Comparison of ENCODE assay signal across 10 cellular contexts in genomic region chr15:74431645-74432044, GRCh38. TPM values are rescaled to one million over a fixed set of nuclear protein-coding genes. Genes with fewer than 3 reads are reported as not detected.
A peak's percentile ranks its signal among the peaks of the same experiment; 100 is the strongest.
DNase-seq lines count a peak whose midpoint lies in the region; ATAC-seq and TF ChIP-seq lines count a peak whose summit lies in the region.
"Had no signal": no experiment of that assay in that cellular context is flagged by ENCODE, and none has a peak within 500 bp of the region (broad histone marks: within the 10 kb centered on the region; RNA-seq: fewer than 3 reads in every experiment).

No MANE protein-coding gene starts in this region.

- H2BK12ac ChIP-seq in trophoblast cell (ENCODE audit: low read length): no peak overlapping the region

- H3K9me3 ChIP-seq in Peyer's patch: no peaks in the 10 kb centered on the region
- peaks cover 5% of the 10 kb centered on the region for H3K9me3 ChIP-seq in trophoblast cell (ENCODE audit: insufficient read depth, low read depth, low read length)
- H3K9me3 ChIP-seq in MG63: no peaks in the 10 kb centered on the region
- H3K9me3 ChIP-seq: left lung had no signal

- H3K14ac ChIP-seq in trophoblast cell (ENCODE audit: low read length): no peak overlapping the region

- H3K4me2 ChIP-seq in trophoblast cell (ENCODE audit: low read length): peak overlapping the region; percentile 78

- peaks cover 27% of the 10 kb centered on the region for H3K27me3 Mint-ChIP-seq in dendritic cell treated with granulocyte-macrophage colony-stimulating factor and Interleukin-4, amounts not matched to agents 40 ng/mL and 50 ng/mL, for 4 days

- H3K4me1 ChIP-seq in Peyer's patch: peaks cover 0 to 29% (median 17%) of the 10 kb centered on the region in 4 donors
- H3K4me1 ChIP-seq in trophoblast cell (ENCODE audit: control insufficient read depth in 1 of 2, insufficient read depth in 2 of 2, low read length in 2 of 2): peaks cover 23 to 32% of the 10 kb centered on the region in 2 experiments

- peaks cover 11% of the 10 kb centered on the region for H3K36me3 Mint-ChIP-seq in dendritic cell treated with granulocyte-macrophage colony-stimulating factor and Interleukin-4, amounts not matched to agents 40 ng/mL and 50 ng/mL, for 4 days (ENCODE audit: low read depth)

- H3K79me2 ChIP-seq in trophoblast cell (ENCODE audit: control insufficient read depth, insufficient read depth, low read length, poor library complexity): peaks cover 29% of the 10 kb centered on the region

- ATAC-seq in GM18498 (IDR thresholded peaks at IDR 0.05; ENCODE audit: unreplicated experiment): no peak
- ATAC-seq: left lung had no signal

- peaks cover 26% of the 10 kb centered on the region for H3K79me1 ChIP-seq in trophoblast cell (ENCODE audit: low read length)

- DNase-seq in ELR (ENCODE audit: low read depth): peak; percentile 45
- peak in 2 of 3 donors; percentile 46 to 49 for DNase-seq in Peyer's patch
- DNase-seq in trophoblast cell: no peak
- DNase-seq in MG63: no peak
- no peak for DNase-seq in NCI-H82 treated with DMSO at 0.1 percent for 48 hours (lab: John Stamatoyannopoulos, UW; ENCODE audit: unreplicated experiment)
- no peak for DNase-seq in KG1 (lab: John Stamatoyannopoulos, UW)

- no peak overlapping the region for H2AFZ ChIP-seq in trophoblast cell (ENCODE audit: insufficient read depth, low read length, poor library complexity)

- peak overlapping the region in 2 of 4 donors; percentile 86 to 93 for H3K27ac ChIP-seq in Peyer's patch
- H3K27ac ChIP-seq in trophoblast cell (ENCODE audit: low read depth, low read length): no peak overlapping the region
- H3K27ac ChIP-seq: HL-60, left lung had no signal

- no peak overlapping the region for H2BK5ac ChIP-seq in trophoblast cell (ENCODE audit: low read depth, low read length, poor library complexity)

- peaks cover 86% of the 10 kb centered on the region for H3K4me1 Mint-ChIP-seq in dendritic cell treated with granulocyte-macrophage colony-stimulating factor and Interleukin-4, amounts not matched to agents 40 ng/mL and 50 ng/mL, for 4 days (ENCODE audit: low read depth)

- peak overlapping the region; percentile 17 for H3K18ac ChIP-seq in trophoblast cell (ENCODE audit: low read length)

- no peak overlapping the region for H3K9ac ChIP-seq in trophoblast cell (ENCODE audit: low read length)

- H2BK120ac ChIP-seq in trophoblast cell (ENCODE audit: insufficient read depth, low read length, poor library complexity): no peak overlapping the region

- no peak overlapping the region for H3K23ac ChIP-seq in trophoblast cell (ENCODE audit: low read length)

- WGBS in trophoblast cell (ENCODE audit: extremely low coverage, insufficient coverage, insufficient read length): no CpG with 5 or more reads among the region's 8 CpGs

- no peak overlapping the region for H2AK5ac ChIP-seq in trophoblast cell (ENCODE audit: low read length)

- peak overlapping the region; percentile 54 for H3K27ac Mint-ChIP-seq in dendritic cell treated with granulocyte-macrophage colony-stimulating factor and Interleukin-4, amounts not matched to agents 40 ng/mL and 50 ng/mL, for 4 days

- peak overlapping the region; percentile 82 for H3K4me3 Mint-ChIP-seq in dendritic cell treated with granulocyte-macrophage colony-stimulating factor and Interleukin-4, amounts not matched to agents 40 ng/mL and 50 ng/mL, for 4 days

- H3K4me3 ChIP-seq in Peyer's patch (peak overlapping the region in 2 of 4 donors; percentile 79 to 81), trophoblast cell (ENCODE audit: low read depth, low read length) (no peak overlapping the region), MG63 (no peak overlapping the region)

- H3K9me3 Mint-ChIP-seq in dendritic cell treated with granulocyte-macrophage colony-stimulating factor and Interleukin-4, amounts not matched to agents 40 ng/mL and 50 ng/mL, for 4 days: no peaks in the 10 kb centered on the region

- TF ChIP-seq CTCF in Peyer's patch (IDR thresholded peaks at IDR 0.05): no peak

- intact Hi-C loops in dendritic cell treated with granulocyte-macrophage colony-stimulating factor and Interleukin-4, amounts not matched to agents 40 ng/mL and 50 ng/mL, for 4 days (cut with micrococcal nuclease): no loop called here

- H4K12ac ChIP-seq in trophoblast cell (ENCODE audit: low read depth, low read length): no peak overlapping the region

- H3K36me3 ChIP-seq in Peyer's patch (no peaks in the 10 kb centered on the region), trophoblast cell (ENCODE audit: control insufficient read depth in 1 of 2, insufficient read depth in 2 of 2, low read length in 2 of 2) (peaks cover 13 to 20% of the 10 kb centered on the region in 2 experiments), MG63 (peaks cover 6% of the 10 kb centered on the region)
- H3K36me3 ChIP-seq: left lung had no signal

- H3K27me3 ChIP-seq in Peyer's patch (peaks cover 0 to 9% of the 10 kb centered on the region in 2 donors), trophoblast cell (ENCODE audit: insufficient read depth, low read length) (no peaks in the 10 kb centered on the region), MG63 (no peaks in the 10 kb centered on the region)

- no peak overlapping the region for H4K91ac ChIP-seq in trophoblast cell (ENCODE audit: low read depth, low read length)

- no peak for TF ChIP-seq POLR2A in Peyer's patch (IDR thresholded peaks at IDR 0.05)

- peak overlapping the region; percentile 11 for H3K4ac ChIP-seq in trophoblast cell (ENCODE audit: low read depth, low read length)

- H4K8ac ChIP-seq in trophoblast cell (ENCODE audit: low read depth, low read length): no peak overlapping the region

RNA-seq across cellular contexts. Expression of gene SEMA7A, which starts 2.1 kb away (rescaled TPM):
- total RNA-seq in Peyer's patch: 10 to 100 TPM in 1 of 4 donors, 1 to 10 TPM in 3; 1.5 to 42.9 (median 1.6) TPM
- 135 and 149 TPM in 2 replicates for polyA plus RNA-seq in trophoblast cell (2013)
- total RNA-seq in MG63 (2014; rRNA removed; shearing (Covaris generic); ENCODE audit: low replicate concordance): 10.5 and 12.0 TPM in 2 replicates

RNA-seq across cellular contexts. Expression of gene UBL7, which starts 29.3 kb away (rescaled TPM):
- total RNA-seq in Peyer's patch: 10 to 100 TPM; 22.3 to 39.6 (median 32.6) TPM
- polyA plus RNA-seq in trophoblast cell (2013): 34.6 and 35.4 TPM in 2 replicates
- total RNA-seq in MG63 (2014; rRNA removed; shearing (Covaris generic); ENCODE audit: low replicate concordance): 90.0 and 116 TPM in 2 replicates

Comparison
In these comparisons a context has a peak if more than half of its experiments do, and no peak if none do; other contexts are left out.
1. DNase-seq: peak in ELR (single experiment) and Peyer's patch (2 of 3); none in trophoblast cell (0 of 2), MG63 (single experiment), NCI-H82 treated with DMSO at 0.1 percent for 48 hours (single experiment) and KG1 (single experiment).